11 cellular contexts compared by ENCODE assay signal in genomic region chr16:49503242-49504022, GRCh38.
DNase-seq lines count a peak whose midpoint lies in the region; ATAC-seq, FAIRE-seq and TF ChIP-seq lines count a peak whose summit lies in the region.
"Had no signal": no experiment of that assay in that cellular context is flagged by ENCODE, and none has a peak within 500 bp of the region (broad histone marks: within the 10 kb centered on the region; RNA-seq: fewer than 3 reads in every experiment).

No MANE protein-coding gene starts in this region.

- peaks cover 2% of the 10 kb centered on the region for H3K4me1 Mint-ChIP-seq in neural progenitor cell
- H3K4me1 Mint-ChIP-seq: central memory CD8-positive, alpha-beta T cell had no signal

- no peaks in the 10 kb centered on the region for H3K4me1 ChIP-seq in neural progenitor cell
- H3K4me1 ChIP-seq: psoas muscle had no signal

- H3K4me3 Mint-ChIP-seq in neural progenitor cell: no peak overlapping the region
- H3K4me3 Mint-ChIP-seq: central memory CD8-positive, alpha-beta T cell had no signal

- H3K9me3 ChIP-seq in neural progenitor cell (ENCODE audit: low read depth): no peaks in the 10 kb centered on the region
- H3K9me3 ChIP-seq: psoas muscle had no signal

- no peak overlapping the region for H3K4me3 ChIP-seq in neural progenitor cell
- H3K4me3 ChIP-seq: psoas muscle had no signal

- no peak overlapping the region for H3K27ac ChIP-seq in neural progenitor cell
- H3K27ac ChIP-seq: psoas muscle had no signal

- H3K27ac Mint-ChIP-seq in neural progenitor cell: peak overlapping the region; percentile 63

- no peaks in the 10 kb centered on the region for H3F3A ChIP-seq in neural progenitor cell (ENCODE audit: low read depth)

- DNase-seq in neural progenitor cell (ENCODE audit: low spot score): no peak
- DNase-seq in frontal cortex (ENCODE audit: low spot score in 2 of 2): no peak
- no peak for DNase-seq in activated CD8-positive, alpha-beta memory T cell treated with anti-CD3 and anti-CD28 coated beads for 24 hours
- DNase-seq: NCI-H1417, T-helper 2 cell had no signal

- no peak for TF ChIP-seq CTCF in neural progenitor cell (IDR thresholded peaks at IDR 0.05)

- peak; percentile 81 for ATAC-seq in GM19035 (IDR thresholded peaks at IDR 0.05; ENCODE audit: unreplicated experiment)
- peak; percentile 75 for ATAC-seq in GM21737 (IDR thresholded peaks at IDR 0.05; ENCODE audit: unreplicated experiment)
- peak; percentile 54 for ATAC-seq in HG03571 (IDR thresholded peaks at IDR 0.05; ENCODE audit: unreplicated experiment)
- no peak for ATAC-seq in HG03439 (IDR thresholded peaks at IDR 0.05; ENCODE audit: unreplicated experiment)
- ATAC-seq: psoas muscle had no signal

- H3K9ac ChIP-seq in neural progenitor cell: no peak overlapping the region

- H3K9me3 Mint-ChIP-seq in neural progenitor cell: no peaks in the 10 kb centered on the region
- H3K9me3 Mint-ChIP-seq: central memory CD8-positive, alpha-beta T cell had no signal

- no peaks in the 10 kb centered on the region for H4K20me1 ChIP-seq in neural progenitor cell (ENCODE audit: low read depth)

- H3K79me2 ChIP-seq in neural progenitor cell (ENCODE audit: low read depth): no peaks in the 10 kb centered on the region

- FAIRE-seq in frontal cortex (lab: Jason Lieb, UNC): no peak

- H3K27me3 Mint-ChIP-seq in neural progenitor cell (ENCODE audit: insufficient read depth, low read depth): peaks cover 2% of the 10 kb centered on the region
- H3K27me3 Mint-ChIP-seq: central memory CD8-positive, alpha-beta T cell had no signal

- H3K36me3 Mint-ChIP-seq in neural progenitor cell: peaks cover 30% of the 10 kb centered on the region

- no peak overlapping the region for H2AFZ ChIP-seq in neural progenitor cell (replicated peaks)

- no peaks in the 10 kb centered on the region for H3K27me3 ChIP-seq in neural progenitor cell

- no peaks in the 10 kb centered on the region for H3K36me3 ChIP-seq in neural progenitor cell

- no peak overlapping the region for H3K4me2 ChIP-seq in neural progenitor cell
